Comparison of ENCODE assay signal across 8 cellular contexts in the genomic region with DNA sequence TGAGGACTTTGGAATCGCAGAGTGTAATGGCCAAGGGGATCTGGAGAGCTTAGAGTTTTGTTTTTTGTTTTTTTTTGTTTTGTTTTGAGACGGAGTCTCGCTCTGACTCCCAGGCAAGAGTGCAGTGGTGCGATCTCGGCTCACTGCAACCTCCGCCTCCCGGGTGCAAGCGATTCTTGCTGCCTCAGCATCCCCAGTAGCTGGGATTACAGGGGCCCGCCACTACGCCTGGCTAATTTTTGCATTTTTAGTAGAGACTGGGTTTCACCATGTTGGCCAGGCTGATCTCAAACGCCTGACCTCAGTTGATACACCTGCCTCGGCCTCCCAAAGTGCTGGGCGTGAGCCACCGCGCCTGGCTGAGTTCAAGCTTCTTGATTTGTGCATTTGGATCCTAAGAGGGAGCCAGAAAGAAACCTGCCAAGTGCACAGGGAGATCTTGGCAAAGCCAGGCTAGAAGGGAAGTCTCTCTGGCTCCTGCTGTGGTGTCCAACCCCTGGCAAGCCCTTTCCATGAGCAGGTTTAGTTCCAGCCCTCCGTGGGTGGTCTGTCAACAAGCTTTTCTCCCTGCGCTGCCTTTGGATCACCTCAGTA. TPM values are rescaled to one million over a fixed set of nuclear protein-coding genes. Genes with fewer than 3 reads are reported as not detected.
DNase-seq lines count a peak whose midpoint lies in the region; ATAC-seq lines count a peak whose summit lies in the region.

No MANE protein-coding gene starts in this region.

- H3K4me3 ChIP-seq in H7 (ENCODE audit: insufficient read depth, low read depth, low read length), result peak overlapping the region; percentile 38
- H3K4me3 ChIP-seq in skin epidermis, result peak overlapping the region; percentile 16 to 66 (median 29)

- H3K27ac ChIP-seq in angular gyrus (ENCODE audit: low read depth, low read length) (peak overlapping the region; percentile 51), layer of hippocampus (ENCODE audit: low read depth, low read length) (peak overlapping the region; percentile 19), skin epidermis (peak overlapping the region in 4 of 21 experiments; percentile 42 to 83 (median 64))

- H3K36me3 ChIP-seq in H7 (replicated peaks; ENCODE audit: control insufficient read depth, insufficient read depth, low read length), result no peaks in the 10 kb centered on the region

- no peak for ATAC-seq in activated CD4-positive, CD25-positive, alpha-beta regulatory T cell treated with anti-CD3 and anti-CD28 coated beads, Interleukin-2, amount 50 U/mL, for 24 hours
- ATAC-seq in GM18858 (IDR thresholded peaks at IDR 0.05; ENCODE audit: unreplicated experiment) (no peak), GM21717 (IDR thresholded peaks at IDR 0.05; ENCODE audit: unreplicated experiment) (no peak), HG02571 (IDR thresholded peaks at IDR 0.05; ENCODE audit: unreplicated experiment) (no peak)

- no peak for DNase-seq in H7

- H3K27me3 ChIP-seq in H7 (ENCODE audit: control insufficient read depth, insufficient read depth, low read length) (peaks cover 10% of the 10 kb centered on the region), layer of hippocampus (ENCODE audit: control insufficient read depth, insufficient read depth, low read length) (no peaks in the 10 kb centered on the region)

RNA-seq across cellular contexts. Expression of a gene that starts 0.9 kb away (rescaled TPM):
- total RNA-seq in H7 (2014; rRNA removed; shearing (Covaris generic)), result 12.6 and 19.8 TPM in 2 replicates

RNA-seq across cellular contexts. Expression of a gene that starts 54.4 kb away (rescaled TPM):
- 10.4 and 11.8 TPM in 2 replicates for total RNA-seq in H7 (2014; rRNA removed; shearing (Covaris generic))
